In genomic region chr4:37546586-37546985, GRCh38 we compare ENCODE assay signal across 3 cellular contexts.
"Had no signal": no experiment of that assay in that cellular context is flagged by ENCODE, and none has a peak within 500 bp of the region (broad histone marks: within the 10 kb centered on the region; RNA-seq: fewer than 3 reads in every experiment).

No MANE protein-coding gene starts in this region.

- ATAC-seq: GM12878 had no signal

- H3K4me3 ChIP-seq: GM12878 had no signal

- DNase-seq: GDM1, GF-D8 had no signal
